ENCODE assay signal across 7 cellular contexts in genomic region chr9:100785946-100786345, GRCh38.
"Had no signal": no experiment of that assay in that cellular context is flagged by ENCODE, and none has a peak within 500 bp of the region (broad histone marks: within the 10 kb centered on the region; RNA-seq: fewer than 3 reads in every experiment).

No MANE protein-coding gene starts in this region.

- DNase-seq: IMR-90, KBM-7, KG1 had no signal

- H3K4me3 Mint-ChIP-seq: IgD-negative memory B cell had no signal

- H3K4me3 ChIP-seq: K562 had no signal

- H3K27ac Mint-ChIP-seq: IgD-negative memory B cell had no signal

- H3K27ac ChIP-seq: HL-60 had no signal

- H3K27me3 Mint-ChIP-seq: IgD-negative memory B cell had no signal

- ATAC-seq: HepG2, K562 had no signal

- H3K4me1 Mint-ChIP-seq: IgD-negative memory B cell had no signal
